Comparison of ENCODE assay signal across 26 cellular contexts in the genomic region with DNA sequence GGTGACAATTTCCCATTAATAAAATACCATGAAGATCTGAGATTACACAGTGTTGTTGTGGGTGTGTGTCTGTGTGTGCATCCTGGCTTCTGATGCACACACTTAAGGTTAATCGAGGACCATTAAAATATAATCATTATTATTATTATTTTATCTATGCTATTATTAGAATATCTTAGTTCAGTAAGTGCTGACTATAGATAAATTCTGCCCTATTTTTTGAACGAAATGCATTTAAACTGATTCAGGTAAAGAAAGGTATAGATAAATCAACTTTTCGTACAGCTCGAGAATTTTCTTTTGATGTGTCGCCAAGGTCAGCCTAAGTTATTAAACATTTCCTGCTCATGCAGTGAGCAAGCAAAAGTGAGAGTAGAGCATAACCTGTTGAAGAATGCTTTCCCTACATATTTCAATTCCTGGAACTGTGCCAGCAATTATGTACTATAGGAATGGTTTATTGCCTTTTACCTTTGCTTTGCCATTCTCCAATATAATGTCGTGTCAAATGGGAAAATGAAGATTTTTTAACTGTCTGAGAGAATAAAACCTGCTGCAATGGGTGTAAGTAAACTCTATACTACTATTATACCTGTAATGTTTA. TPM values are rescaled to one million over a fixed set of nuclear protein-coding genes. Genes with fewer than 3 reads are reported as not detected.
"Had no signal": no experiment of that assay in that cellular context is flagged by ENCODE, and none has a peak within 500 bp of the region (broad histone marks: within the 10 kb centered on the region; RNA-seq: fewer than 3 reads in every experiment).

No MANE protein-coding gene starts in this region.

- H3K4me3 ChIP-seq: breast epithelium, esophagus muscularis mucosa, heart left ventricle, left ventricle myocardium inferior, lung, testis, transverse colon had no signal

- DNase-seq: activated B cell treated with CpG ODN at 0.5 μM for 24 hours; activated naive CD4-positive, alpha-beta T cell; activated T-cell treated with anti-CD3 and anti-CD28 coated beads for 4 hours; activated T-cell treated with anti-CD3 and anti-CD28 coated beads, Interleukin-2, amount 50 U/mL, for 72 hours; central memory CD4-positive, alpha-beta T cell; foreskin keratinocyte; heart left ventricle; hypothalamus; kidney glomerular epithelial cell; left ventricle myocardium inferior; mesendoderm; posterior cingulate gyrus; right cardiac atrium; stimulated activated CD4-positive, alpha-beta T cell treated with anti-CD3 and anti-CD28 coated beads, Interleukin-4, amount 100 ng/mL, for 1 hour; stimulated activated naive CD8-positive, alpha-beta T cell treated with anti-CD3 and anti-CD28 coated beads, Interleukin-15, Interleukin-2, amounts not matched to agents 100 U/mL and 50 U/mL, for 24 hours; testis; transverse colon had no signal

- H3K36me3 ChIP-seq: breast epithelium, esophagus muscularis mucosa, heart left ventricle, left ventricle myocardium inferior, transverse colon had no signal

- ATAC-seq: activated naive CD4-positive, alpha-beta T cell treated with anti-CD3 and anti-CD28 coated beads, Interleukin-2, amount 50 U/mL, for 72 hours; activated T-cell treated with anti-CD3 and anti-CD28 coated beads, Interleukin-2, amount 50 U/mL, for 72 hours; foreskin keratinocyte; heart left ventricle; natural killer cell treated with Interleukin-12 subunit alpha and Interleukin-12 subunit beta and Interleukin-15 and Interleukin-18, amount 100 ng/mL, for 72 hours; right cardiac atrium; stimulated activated naive CD8-positive, alpha-beta T cell treated with anti-CD3 and anti-CD28 coated beads, Interleukin-15, Interleukin-2, amounts not matched to agents 100 U/mL and 50 U/mL, for 24 hours had no signal

- H3K27ac ChIP-seq: breast epithelium, esophagus muscularis mucosa, foreskin keratinocyte, heart left ventricle, left ventricle myocardium inferior, testis, transverse colon had no signal

- H3K27me3 ChIP-seq: breast epithelium, esophagus muscularis mucosa, foreskin keratinocyte, heart left ventricle, testis, transverse colon had no signal

- H3K4me1 ChIP-seq: breast epithelium, esophagus muscularis mucosa, foreskin keratinocyte, heart left ventricle, left ventricle myocardium inferior, testis, transverse colon had no signal

- H3K9me3 ChIP-seq: breast epithelium, esophagus muscularis mucosa, heart left ventricle, left ventricle myocardium inferior, testis, transverse colon had no signal

- FAIRE-seq: endothelial cell of umbilical vein had no signal

RNA-seq across cellular contexts. Expression of gene KCNJ3, which starts 25.8 kb away (rescaled TPM):
- total RNA-seq: activated B cell treated with CpG ODN at 0.5 μM for 24 hours; activated naive CD4-positive, alpha-beta T cell treated with anti-CD3 and anti-CD28 coated beads, Interleukin-2, amount 50 U/mL, for 72 hours; activated T-cell treated with anti-CD3 and anti-CD28 coated beads, Interleukin-2, amount 50 U/mL, for 72 hours; endothelial cell of umbilical vein; foreskin keratinocyte; mononuclear cell; myocyte; natural killer cell treated with Interleukin-12 subunit alpha and Interleukin-12 subunit beta and Interleukin-15 and Interleukin-18, amount 100 ng/mL, for 72 hours; omental fat pad had no signal
- polyA plus RNA-seq: endothelial cell of umbilical vein, foreskin keratinocyte had no signal
